ENCODE assay signal across 22 cellular contexts in the genomic region with DNA sequence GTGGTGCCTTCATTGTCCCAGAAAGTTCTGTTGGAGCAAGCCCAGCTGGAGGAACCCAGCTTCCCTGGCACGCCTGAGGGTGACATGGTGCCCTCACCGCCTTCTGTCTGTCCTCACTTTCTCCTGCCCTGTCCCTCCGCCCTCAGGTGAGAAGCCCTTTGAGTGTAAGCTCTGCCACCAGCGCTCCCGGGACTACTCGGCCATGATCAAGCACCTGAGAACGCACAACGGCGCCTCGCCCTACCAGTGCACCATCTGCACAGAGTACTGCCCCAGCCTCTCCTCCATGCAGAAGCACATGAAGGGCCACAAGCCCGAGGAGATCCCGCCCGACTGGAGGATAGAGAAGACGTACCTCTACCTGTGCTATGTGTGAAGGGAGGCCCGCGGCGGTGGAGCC. TPM values are rescaled to one million over a fixed set of nuclear protein-coding genes. Genes with fewer than 3 reads are reported as not detected.
"Had no signal": no experiment of that assay in that cellular context is flagged by ENCODE, and none has a peak within 500 bp of the region (broad histone marks: within the 10 kb centered on the region; RNA-seq: fewer than 3 reads in every experiment).

No MANE protein-coding gene starts in this region.

- H3K9me3 ChIP-seq: heart left ventricle, left lung, mucosa of descending colon, right atrium auricular region, testis, upper lobe of left lung had no signal

- H3K27me3 Mint-ChIP-seq: activated CD4-positive, alpha-beta memory T cell treated with anti-CD3 and anti-CD28 coated beads, Interleukin-2, amount 10 ng/mL, durations not matched to agents 7 days and 5 days; activated CD8-positive, alpha-beta memory T cell treated with anti-CD3 and anti-CD28 coated beads, Interleukin-2, amount 10 ng/mL, durations not matched to agents 7 days and 5 days; naive B cell; stimulated activated naive CD8-positive, alpha-beta T cell treated with anti-CD3 and anti-CD28 coated beads, Interleukin-15, amount 100 ng/mL, for 72 hours had no signal

- H3K36me3 Mint-ChIP-seq: activated CD8-positive, alpha-beta memory T cell treated with anti-CD3 and anti-CD28 coated beads, Interleukin-2, amount 10 ng/mL, durations not matched to agents 7 days and 5 days had no signal

- ATAC-seq: activated CD8-positive, alpha-beta memory T cell treated with anti-CD3 and anti-CD28 coated beads, Interleukin-2, amount 10 ng/mL, durations not matched to agents 7 days and 5 days; left lung; mucosa of descending colon; stimulated activated naive CD8-positive, alpha-beta T cell treated with anti-CD3 and anti-CD28 coated beads, Interleukin-15, amount 100 ng/mL, for 72 hours had no signal

- H3K4me3 Mint-ChIP-seq: activated CD4-positive, alpha-beta memory T cell treated with anti-CD3 and anti-CD28 coated beads, Interleukin-2, amount 10 ng/mL, durations not matched to agents 7 days and 5 days; activated CD8-positive, alpha-beta memory T cell treated with anti-CD3 and anti-CD28 coated beads, Interleukin-2, amount 10 ng/mL, durations not matched to agents 7 days and 5 days; stimulated activated naive CD8-positive, alpha-beta T cell treated with anti-CD3 and anti-CD28 coated beads, Interleukin-15, amount 100 ng/mL, for 72 hours had no signal

- H3K4me1 Mint-ChIP-seq: activated CD4-positive, alpha-beta memory T cell treated with anti-CD3 and anti-CD28 coated beads, Interleukin-2, amount 10 ng/mL, durations not matched to agents 7 days and 5 days; activated CD8-positive, alpha-beta memory T cell treated with anti-CD3 and anti-CD28 coated beads, Interleukin-2, amount 10 ng/mL, durations not matched to agents 7 days and 5 days; stimulated activated naive CD8-positive, alpha-beta T cell treated with anti-CD3 and anti-CD28 coated beads, Interleukin-15, amount 100 ng/mL, for 72 hours had no signal

- H3K27me3 ChIP-seq: heart left ventricle, left lung, right atrium auricular region, testis, upper lobe of left lung had no signal

- H3K9me3 Mint-ChIP-seq: activated CD4-positive, alpha-beta memory T cell treated with anti-CD3 and anti-CD28 coated beads, Interleukin-2, amount 10 ng/mL, durations not matched to agents 7 days and 5 days; naive B cell; stimulated activated naive CD8-positive, alpha-beta T cell treated with anti-CD3 and anti-CD28 coated beads, Interleukin-15, amount 100 ng/mL, for 72 hours had no signal

- H3K4me3 ChIP-seq: heart left ventricle, left lung, mucosa of descending colon, right atrium auricular region, SK-N-MC, testis, upper lobe of left lung had no signal

- DNase-seq: activated CD4-positive, alpha-beta memory T cell treated with anti-CD3 and anti-CD28 coated beads, Interleukin-2, amount 10 ng/mL, durations not matched to agents 7 days and 5 days; activated CD4-positive, alpha-beta T cell treated with anti-CD3 and anti-CD28 coated beads for 48 hours; activated CD4-positive, CD25-positive, alpha-beta regulatory T cell; activated CD8-positive, alpha-beta memory T cell treated with anti-CD3 and anti-CD28 coated beads, Interleukin-2, amount 10 ng/mL, durations not matched to agents 7 days and 5 days; cerebellar nuclear complex; cortex of kidney; heart left ventricle; kidney; left lung; mucosa of descending colon; naive B cell; occipital lobe; small intestine; stimulated activated CD4-positive, alpha-beta T cell treated with anti-CD3 and anti-CD28 coated beads, Interleukin-15, amount 100 ng/mL, for 24 hours; stimulated activated CD4-positive, alpha-beta T cell treated with anti-CD3 and anti-CD28 coated beads, Interleukin-2, amount 100 ng/mL, for 48 hours; stimulated activated naive CD8-positive, alpha-beta T cell treated with anti-CD3 and anti-CD28 coated beads, Interleukin-15, amount 100 ng/mL, for 72 hours; T-helper 1 cell; T-helper 9 cell had no signal

- H3K4me1 ChIP-seq: left lung had no signal

- H3K27ac Mint-ChIP-seq: activated CD4-positive, alpha-beta memory T cell treated with anti-CD3 and anti-CD28 coated beads, Interleukin-2, amount 10 ng/mL, durations not matched to agents 7 days and 5 days; activated CD8-positive, alpha-beta memory T cell treated with anti-CD3 and anti-CD28 coated beads, Interleukin-2, amount 10 ng/mL, durations not matched to agents 7 days and 5 days; stimulated activated naive CD8-positive, alpha-beta T cell treated with anti-CD3 and anti-CD28 coated beads, Interleukin-15, amount 100 ng/mL, for 72 hours had no signal

- H3K27ac ChIP-seq: left lung, SK-N-MC had no signal

RNA-seq across cellular contexts. Expression of a gene that starts 46.0 kb away (rescaled TPM):
- total RNA-seq: activated CD4-positive, alpha-beta memory T cell treated with anti-CD3 and anti-CD28 coated beads, Interleukin-2, amount 10 ng/mL, durations not matched to agents 7 days and 5 days; activated CD8-positive, alpha-beta memory T cell treated with anti-CD3 and anti-CD28 coated beads, Interleukin-2, amount 10 ng/mL, durations not matched to agents 7 days and 5 days; occipital lobe had no signal
